16 cellular contexts compared by ENCODE assay signal in genomic region chr4:123217676-123218075, GRCh38.
DNase-seq lines count a peak whose midpoint lies in the region; ATAC-seq and TF ChIP-seq lines count a peak whose summit lies in the region.
"Had no signal": no experiment of that assay in that cellular context is flagged by ENCODE, and none has a peak within 500 bp of the region (broad histone marks: within the 10 kb centered on the region; RNA-seq: fewer than 3 reads in every experiment).

No MANE protein-coding gene starts in this region.

- DNase-seq in DMS153 (lab: John Stamatoyannopoulos, UW) (peak; percentile 67), NCI-H2029 (lab: John Stamatoyannopoulos, UW) (peak; percentile 8), chondrocyte (ENCODE audit: low spot score) (no peak), OCI-LY7 (ENCODE audit: low spot score) (no peak), progenitor cell of endocrine pancreas (ENCODE audit: low spot score, unreplicated experiment) (no peak)
- DNase-seq in activated CD4-positive, alpha-beta T cell treated with anti-CD3 and anti-CD28 coated beads for 4 hours, result no peak
- DNase-seq: BE2C; CD4-positive, alpha-beta memory T cell; IMR-90; NCI-H1436 treated with DMSO at 0.1 percent for 48 hours; NCI-H446 treated with DMSO at 0.1 percent for 48 hours; RPMI8226; SW 1271 had no signal

- H3K4me1 Mint-ChIP-seq in chondrocyte (ENCODE audit: low read depth) (peaks cover 47% of the 10 kb centered on the region), nephron (peaks cover 18% of the 10 kb centered on the region), progenitor cell of endocrine pancreas (ENCODE audit: low read depth) (no peaks in the 10 kb centered on the region)
- H3K4me1 Mint-ChIP-seq: CD4-positive, alpha-beta memory T cell had no signal

- H3K36me3 Mint-ChIP-seq in chondrocyte (ENCODE audit: low read depth) (no peaks in the 10 kb centered on the region), nephron (ENCODE audit: low read depth) (no peaks in the 10 kb centered on the region), progenitor cell of endocrine pancreas (ENCODE audit: insufficient read depth) (no peaks in the 10 kb centered on the region)

- no peak for ATAC-seq in GM19035 (IDR thresholded peaks at IDR 0.05; ENCODE audit: unreplicated experiment)

- no peak overlapping the region for H2AFZ ChIP-seq in OCI-LY7 (ENCODE audit: low read length)

- H3K27ac Mint-ChIP-seq in chondrocyte (ENCODE audit: unreplicated experiment), result peak overlapping the region; percentile 49
- H3K27ac Mint-ChIP-seq in nephron, result peak overlapping the region; percentile 37 to 68 (median 66)
- H3K27ac Mint-ChIP-seq in progenitor cell of endocrine pancreas, result no peak overlapping the region
- H3K27ac Mint-ChIP-seq: CD4-positive, alpha-beta memory T cell had no signal

- no peaks in the 10 kb centered on the region for H4K20me1 ChIP-seq in OCI-LY7 (ENCODE audit: insufficient read depth, low read length)

- CTCF ChIA-PET in OCI-LY7 (lab: Charles Lee; ENCODE audit: unreplicated experiment), result no interaction called here

- no peaks in the 10 kb centered on the region for H3K79me2 ChIP-seq in OCI-LY7 (ENCODE audit: insufficient read depth, low read depth, low read length)

- no peak for TF ChIP-seq CTCF in chondrocyte (IDR thresholded peaks at IDR 0.05)
- no peak for TF ChIP-seq CTCF in nephron (IDR thresholded peaks at IDR 0.05; ENCODE audit: unreplicated experiment in 3 of 3)
- TF ChIP-seq CTCF in OCI-LY7 (conservative IDR thresholded peaks at IDR 0.05; ENCODE audit: low read length), result no peak
- TF ChIP-seq CTCF in progenitor cell of endocrine pancreas (IDR thresholded peaks at IDR 0.05; ENCODE audit: unreplicated experiment), result no peak

- intact Hi-C loops in OCI-LY7 (cut with micrococcal nuclease; ENCODE audit: unreplicated experiment), result no loop called here

- no peaks in the 10 kb centered on the region for H3K9me3 Mint-ChIP-seq in chondrocyte (ENCODE audit: low read depth)
- H3K9me3 Mint-ChIP-seq in nephron, result no peaks in the 10 kb centered on the region
- no peaks in the 10 kb centered on the region for H3K9me3 Mint-ChIP-seq in progenitor cell of endocrine pancreas (ENCODE audit: low read depth)
- H3K9me3 Mint-ChIP-seq: CD4-positive, alpha-beta memory T cell had no signal

- no peaks in the 10 kb centered on the region for H3K9me3 ChIP-seq in OCI-LY7 (ENCODE audit: low read length)
- H3K9me3 ChIP-seq: BE2C, SJCRH30 had no signal

- H3K9me2 ChIP-seq in OCI-LY7 (ENCODE audit: insufficient read depth, low read length), result no peaks in the 10 kb centered on the region

- H3K4me2 ChIP-seq in OCI-LY7 (ENCODE audit: low read length), result no peak overlapping the region

- no peak overlapping the region for H3K4me3 ChIP-seq in OCI-LY7 (ENCODE audit: low read depth, low read length, poor library complexity, severe bottlenecking)
- H3K4me3 ChIP-seq: SJCRH30 had no signal

- H3K27ac ChIP-seq in OCI-LY7 (ENCODE audit: low read depth, low read length, poor library complexity, severe bottlenecking), result no peak overlapping the region
- H3K27ac ChIP-seq: SJCRH30 had no signal

- POLR2A ChIA-PET in OCI-LY7 (lab: Charles Lee), result no interaction called here

- H3K27me3 Mint-ChIP-seq in chondrocyte (ENCODE audit: low read depth) (no peaks in the 10 kb centered on the region), nephron (ENCODE audit: low read depth) (no peaks in the 10 kb centered on the region), progenitor cell of endocrine pancreas (no peaks in the 10 kb centered on the region)
- H3K27me3 Mint-ChIP-seq: CD4-positive, alpha-beta memory T cell had no signal

- no TSS peak for BruUV-seq in OCI-LY7 (replicated peaks; lab: Mats Ljungman, UMichigan)

- H3K4me3 Mint-ChIP-seq in chondrocyte (ENCODE audit: unreplicated experiment) (no peak overlapping the region), nephron (no peak overlapping the region), progenitor cell of endocrine pancreas (ENCODE audit: low read depth) (no peak overlapping the region)
- H3K4me3 Mint-ChIP-seq: CD4-positive, alpha-beta memory T cell had no signal

- H3K36me3 ChIP-seq in OCI-LY7 (ENCODE audit: insufficient read depth, low read length), result no peaks in the 10 kb centered on the region
- H3K36me3 ChIP-seq: BE2C, SJCRH30 had no signal

- H3K4me1 ChIP-seq in OCI-LY7 (ENCODE audit: insufficient read depth, low read length, poor library complexity, severe bottlenecking), result no peaks in the 10 kb centered on the region
- H3K4me1 ChIP-seq: BE2C had no signal

Comparison
In these comparisons a context has a peak if more than half of its experiments do, and no peak if none do; other contexts are left out.
1. DNase-seq: peak in DMS153 (single experiment) and NCI-H2029 (single experiment); none in chondrocyte (single experiment), activated CD4-positive, alpha-beta T cell treated with anti-CD3 and anti-CD28 coated beads for 4 hours (0 of 2), OCI-LY7 (single experiment) and progenitor cell of endocrine pancreas (single experiment).